20 cellular contexts compared by ENCODE assay signal in the genomic region with DNA sequence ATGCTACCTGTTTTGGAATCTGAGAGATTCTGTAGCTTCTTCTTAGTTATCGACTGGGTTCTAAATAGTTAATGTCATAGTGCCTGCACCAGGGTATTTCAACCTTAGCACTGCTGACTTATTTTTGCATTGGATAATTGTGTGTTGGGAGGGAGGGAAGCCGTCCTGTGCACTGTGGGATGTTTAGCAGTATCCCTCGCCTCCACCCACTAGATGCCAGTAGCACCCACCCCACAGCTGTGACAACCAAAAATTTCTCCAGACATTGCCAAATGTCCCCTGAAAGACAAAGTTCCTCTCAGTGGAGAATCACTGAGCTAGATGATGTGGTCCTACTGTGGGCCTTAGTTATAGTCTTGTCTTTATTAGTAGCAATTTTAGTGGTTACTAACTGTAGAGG.
DNase-seq lines count a peak whose midpoint lies in the region; ATAC-seq and TF ChIP-seq lines count a peak whose summit lies in the region.
"Had no signal": no experiment of that assay in that cellular context is flagged by ENCODE, and none has a peak within 500 bp of the region (broad histone marks: within the 10 kb centered on the region; RNA-seq: fewer than 3 reads in every experiment).

No MANE protein-coding gene starts in this region.

- H3K9me3 Mint-ChIP-seq in activated CD4-positive, alpha-beta T cell treated with anti-CD3 and anti-CD28 coated beads, Interleukin-2, amount 10 ng/mL, durations not matched to agents 7 days and 5 days = no peaks in the 10 kb centered on the region
- H3K9me3 Mint-ChIP-seq: H9 had no signal

- no peaks in the 10 kb centered on the region for H3K27me3 Mint-ChIP-seq in activated CD4-positive, alpha-beta T cell treated with anti-CD3 and anti-CD28 coated beads, Interleukin-2, amount 10 ng/mL, durations not matched to agents 7 days and 5 days
- H3K27me3 Mint-ChIP-seq in T-helper 17 cell = no peaks in the 10 kb centered on the region

- TF ChIP-seq POLR2A in lower leg skin (IDR thresholded peaks at IDR 0.05) = no peak

- no peak overlapping the region for H3K4me3 ChIP-seq in A673 (ENCODE audit: low read depth, low read length, poor library complexity, severe bottlenecking)
- no peak overlapping the region for H3K4me3 ChIP-seq in lower leg skin (ENCODE audit: low read depth, poor library complexity, severe bottlenecking)
- H3K4me3 ChIP-seq: SJSA1 had no signal

- H3K36me3 Mint-ChIP-seq in activated CD4-positive, alpha-beta T cell treated with anti-CD3 and anti-CD28 coated beads, Interleukin-2, amount 10 ng/mL, durations not matched to agents 7 days and 5 days (ENCODE audit: low read depth) = peaks cover 87% of the 10 kb centered on the region
- H3K36me3 Mint-ChIP-seq in T-helper 17 cell (ENCODE audit: low read depth) = peaks cover 10% of the 10 kb centered on the region

- H3K9me3 ChIP-seq in A673 (ENCODE audit: low read depth, low read length, poor library complexity, severe bottlenecking) (no peaks in the 10 kb centered on the region), T-helper 17 cell (ENCODE audit: control insufficient read depth, low read length, poor library complexity, severe bottlenecking) (no peaks in the 10 kb centered on the region)
- H3K9me3 ChIP-seq: Caco-2, SJSA1 had no signal

- TF ChIP-seq CTCF in A673 (conservative IDR thresholded peaks at IDR 0.05; ENCODE audit: low read depth, low read length) = 0 out of 2 replicates have a peak, but pooled peaks have one; percentile 15
- no peak for TF ChIP-seq CTCF in lower leg skin (IDR thresholded peaks at IDR 0.05)

- intact Hi-C loops in A673 (cut with micrococcal nuclease; ENCODE audit: unreplicated experiment) (loop anchor here (5.0 kb wide), 2 partner anchors 37 to 347 kb away; no protein-coding TSS in a partner anchor), lower leg skin (cut with DNase I; ENCODE audit: low total_unique reads) (loop anchor here (10.0 kb wide), 1 partner anchor 580 kb away; no protein-coding TSS in a partner anchor)

- DNase-seq in activated CD4-positive, alpha-beta T cell treated with anti-CD3 and anti-CD28 coated beads, Interleukin-2, amount 10 ng/mL, durations not matched to agents 7 days and 5 days = no peak
- no peak for DNase-seq in activated CD4-positive, alpha-beta T cell treated with anti-CD3 and anti-CD28 coated beads, Interleukin-2, amount 50 U/mL, for 1 hour
- DNase-seq in A673 (ENCODE audit: low spot score) = no peak
- DNase-seq in T-helper 17 cell = no peak
- DNase-seq in myocyte (ENCODE audit: low read depth) = peak; percentile 24
- no peak for DNase-seq in lower leg skin (ENCODE audit: low spot score in 2 of 2)
- DNase-seq in kidney glomerular epithelial cell (lab: John Stamatoyannopoulos, UW) = no peak
- DNase-seq: 8988T; Caco-2; DMS53; H9; NCI-H1436 treated with DMSO at 0.1 percent for 48 hours; NCI-H2081; NCI-H526 treated with DMSO at 0.1 percent for 48 hours; NK-92 treated with Interleukin-12 subunit alpha and Interleukin-12 subunit beta, amount 100 ng/mL, for 24 hours; OCI-M1 had no signal

- H3K4me3 Mint-ChIP-seq in activated CD4-positive, alpha-beta T cell treated with anti-CD3 and anti-CD28 coated beads, Interleukin-2, amount 10 ng/mL, durations not matched to agents 7 days and 5 days = no peak overlapping the region
- H3K4me3 Mint-ChIP-seq in T-helper 17 cell = no peak overlapping the region
- H3K4me3 Mint-ChIP-seq: H9 had no signal

- no peak for ATAC-seq in T-helper 17 cell
- ATAC-seq in HG03095 (IDR thresholded peaks at IDR 0.05; ENCODE audit: unreplicated experiment) = no peak

- H3K27ac ChIP-seq in A673 (ENCODE audit: low read depth, low read length, poor library complexity, severe bottlenecking) = no peak overlapping the region
- H3K27ac ChIP-seq: C4-2B, RWPE1, SJSA1 had no signal

- 95 to 98% methylated on average over 3 of the region's 3 CpGs for WGBS in lower leg skin, 2 donors

- H3K27ac Mint-ChIP-seq in activated CD4-positive, alpha-beta T cell treated with anti-CD3 and anti-CD28 coated beads, Interleukin-2, amount 10 ng/mL, durations not matched to agents 7 days and 5 days = peak overlapping the region; percentile 36
- H3K27ac Mint-ChIP-seq in T-helper 17 cell = peak overlapping the region; percentile 72

- CTCF ChIA-PET in activated CD4-positive, alpha-beta T cell treated with anti-CD3 and anti-CD28 coated beads, Interleukin-2, amount 10 ng/mL, durations not matched to agents 7 days and 5 days (lab: Charles Lee) = interaction anchor here (0.6 to 2.2 kb wide), 8 partner anchors 12 to 429 kb away, joined by 3 to 11 read pairs (median 4); no protein-coding TSS in a partner anchor
- CTCF ChIA-PET in A673 (lab: Charles Lee) = interaction anchor here (0.6 to 2.0 kb wide), 2 partner anchors 39 to 652 kb away, joined by 4 to 15 read pairs; no protein-coding TSS in a partner anchor

- no TSS peak for BruUV-seq in A673 (replicated peaks; lab: Mats Ljungman, UMichigan)

- peaks cover 56% of the 10 kb centered on the region for H3K4me1 ChIP-seq in A673 (ENCODE audit: insufficient read depth, low read length, poor library complexity, severe bottlenecking)

- no peaks in the 10 kb centered on the region for H3K36me3 ChIP-seq in A673 (ENCODE audit: insufficient read depth, low read length, poor library complexity, severe bottlenecking)

- no peaks in the 10 kb centered on the region for H3K27me3 ChIP-seq in A673 (replicated peaks; ENCODE audit: insufficient read depth, low read depth, low read length, poor library complexity)
- H3K27me3 ChIP-seq: SJSA1 had no signal

- H3K4me1 Mint-ChIP-seq in activated CD4-positive, alpha-beta T cell treated with anti-CD3 and anti-CD28 coated beads, Interleukin-2, amount 10 ng/mL, durations not matched to agents 7 days and 5 days = peaks cover 43% of the 10 kb centered on the region
- peaks cover 23% of the 10 kb centered on the region for H3K4me1 Mint-ChIP-seq in T-helper 17 cell

- POLR2A ChIA-PET in activated CD4-positive, alpha-beta T cell treated with anti-CD3 and anti-CD28 coated beads, Interleukin-2, amount 10 ng/mL, durations not matched to agents 7 days and 5 days (lab: Charles Lee) = interaction anchor here (0.7 kb wide), 1 partner anchor 64 kb away, joined by 7 read pairs; no protein-coding TSS in a partner anchor
- POLR2A ChIA-PET in A673 (lab: Charles Lee; ENCODE audit: low non-redundant PET) = no interaction called here
